23 cellular contexts compared by ENCODE assay signal in genomic region chr2:88853403-88853790, GRCh38.
A peak's percentile ranks its signal among the peaks of the same experiment; 100 is the strongest.
DNase-seq lines count a peak whose midpoint lies in the region; TF ChIP-seq lines count a peak whose summit lies in the region.
"Had no signal": no experiment of that assay in that cellular context is flagged by ENCODE, and none has a peak within 500 bp of the region (broad histone marks: within the 10 kb centered on the region; RNA-seq: fewer than 3 reads in every experiment).

No MANE protein-coding gene starts in this region.

- H4K20me1 ChIP-seq in BLaER1 (no peaks in the 10 kb centered on the region), SU-DHL-6 (ENCODE audit: low read depth, low read length) (no peaks in the 10 kb centered on the region)

- DNase-seq in trophoblast cell = peak; percentile 73 to 84
- no peak for DNase-seq in caudate nucleus (lab: John Stamatoyannopoulos, UW)
- no peak for DNase-seq in stimulated activated CD4-positive, alpha-beta T cell treated with anti-CD3 and anti-CD28 coated beads, Interleukin-4, amount 100 ng/mL, for 4 hours
- DNase-seq in ecto neural progenitor cell (ENCODE audit: low spot score) = no peak
- no peak for DNase-seq in NCI-H1694 (lab: John Stamatoyannopoulos, UW)
- DNase-seq: BE2C; CD4-positive, alpha-beta T cell; DND-41; MG63; NCI-H1048; NCI-H1417 treated with DMSO at 0.1 percent for 48 hours; NCI-H187 treated with DMSO at 0.1 percent for 48 hours; NCI-H2107; NCI-H446 treated with DMSO at 0.1 percent for 48 hours; NCI-H526 treated with DMSO at 0.1 percent for 48 hours; PC-9; RPMI8226; SHP77 treated with DMSO at 0.1 percent for 48 hours; SK-N-SH had no signal

- H4K12ac ChIP-seq in trophoblast cell (ENCODE audit: low read depth, low read length) = no peak overlapping the region

- H3K79me2 ChIP-seq in SU-DHL-6 (ENCODE audit: insufficient read depth, low read length) (peaks cover 22% of the 10 kb centered on the region; the same call in 1 of the 2 replicates), trophoblast cell (ENCODE audit: control insufficient read depth, insufficient read depth, low read length, poor library complexity) (no peaks in the 10 kb centered on the region)

- H3K4me1 Mint-ChIP-seq in IgD-negative memory B cell = peaks cover 52 to 65% (median 60%) of the 10 kb centered on the region in 3 donors

- TF ChIP-seq CTCF in SU-DHL-6 (IDR thresholded peaks at IDR 0.05; ENCODE audit: insufficient read depth, low read length, poor library complexity, severe bottlenecking) = no peak

- peaks cover 31% of the 10 kb centered on the region for H3K36me3 Mint-ChIP-seq in IgD-negative memory B cell

- H3K4me3 ChIP-seq in BLaER1 = no peak overlapping the region
- H3K4me3 ChIP-seq in SU-DHL-6 (ENCODE audit: insufficient read depth, low read length, poor library complexity, severe bottlenecking) = no peak overlapping the region
- no peak overlapping the region for H3K4me3 ChIP-seq in trophoblast cell (ENCODE audit: low read depth, low read length)
- H3K4me3 ChIP-seq: A549, MG63, PC-9 had no signal

- H3K4ac ChIP-seq in trophoblast cell (ENCODE audit: low read depth, low read length) = no peak overlapping the region

- H3K9ac ChIP-seq in BLaER1 (no peak overlapping the region), SU-DHL-6 (ENCODE audit: low read length) (peak overlapping the region; percentile 99), trophoblast cell (ENCODE audit: low read length) (no peak overlapping the region)
- H3K9ac ChIP-seq: SK-N-SH had no signal

- H3K27ac Mint-ChIP-seq in IgD-negative memory B cell = peak overlapping the region; percentile 96 to 99 (median 97)
- H3K27ac Mint-ChIP-seq: CD4-positive, alpha-beta T cell had no signal

- no peak overlapping the region for H3K14ac ChIP-seq in trophoblast cell (ENCODE audit: low read length)

- H3K9me2 ChIP-seq in SU-DHL-6 (replicated peaks; ENCODE audit: insufficient read depth, low read length) = no peaks in the 10 kb centered on the region
- H3K9me2 ChIP-seq: SK-N-SH had no signal

- H3K79me1 ChIP-seq in trophoblast cell (ENCODE audit: low read length) = no peaks in the 10 kb centered on the region

- no peak overlapping the region for H3K18ac ChIP-seq in trophoblast cell (ENCODE audit: low read length)

- H2AK5ac ChIP-seq in trophoblast cell (ENCODE audit: low read length) = no peak overlapping the region

- H4K91ac ChIP-seq in trophoblast cell (ENCODE audit: low read depth, low read length) = no peak overlapping the region

- H3K9me3 ChIP-seq in BLaER1 = no peaks in the 10 kb centered on the region
- H3K9me3 ChIP-seq in SU-DHL-6 (ENCODE audit: insufficient read depth, low read length) = no peaks in the 10 kb centered on the region
- H3K9me3 ChIP-seq in trophoblast cell (ENCODE audit: insufficient read depth, low read depth, low read length) = no peaks in the 10 kb centered on the region
- H3K9me3 ChIP-seq: A549, BE2C, MG63, SK-N-SH had no signal

- no peak overlapping the region for H2BK12ac ChIP-seq in trophoblast cell (ENCODE audit: low read length)

- H2AFZ ChIP-seq in SU-DHL-6 (ENCODE audit: low read depth, low read length, severe bottlenecking) (no peak overlapping the region), trophoblast cell (ENCODE audit: insufficient read depth, low read length, poor library complexity) (no peak overlapping the region)
- H2AFZ ChIP-seq: PC-9 had no signal

- H3K27ac ChIP-seq in BLaER1 = 0 out of 2 replicates have a peak overlapping the region, but pooled peaks have one; percentile 24
- H3K27ac ChIP-seq in SU-DHL-6 (ENCODE audit: low read depth, low read length) = peak overlapping the region; percentile 100
- no peak overlapping the region for H3K27ac ChIP-seq in trophoblast cell (ENCODE audit: low read depth, low read length)
- H3K27ac ChIP-seq in caudate nucleus (ENCODE audit: low read depth, low read length) = no peak overlapping the region
- H3K27ac ChIP-seq: A549, PC-9 had no signal

- no peak overlapping the region for H3K23ac ChIP-seq in trophoblast cell (ENCODE audit: low read length)

- H4K8ac ChIP-seq in trophoblast cell (ENCODE audit: low read depth, low read length) = no peak overlapping the region

- no peak overlapping the region for H2BK120ac ChIP-seq in trophoblast cell (ENCODE audit: insufficient read depth, low read length, poor library complexity)

- no peaks in the 10 kb centered on the region for H3K27me3 Mint-ChIP-seq in IgD-negative memory B cell

- WGBS in trophoblast cell (ENCODE audit: extremely low coverage, insufficient coverage, insufficient read length) = no CpG with 5 or more reads among the region's 2 CpGs

- H3K27me3 ChIP-seq in BLaER1 (no peaks in the 10 kb centered on the region), SU-DHL-6 (ENCODE audit: low read length) (no peaks in the 10 kb centered on the region), trophoblast cell (ENCODE audit: insufficient read depth, low read length) (no peaks in the 10 kb centered on the region)
- H3K27me3 ChIP-seq: BE2C had no signal

- H3K9me3 Mint-ChIP-seq in IgD-negative memory B cell = peaks cover 0 to 1% (median 0%) of the 10 kb centered on the region in 3 donors
- H3K9me3 Mint-ChIP-seq: CD4-positive, alpha-beta T cell had no signal

- H3K36me3 ChIP-seq in BLaER1 (peaks cover 5% of the 10 kb centered on the region; the same call in 1 of the 2 replicates), SU-DHL-6 (ENCODE audit: low read length) (peaks cover 11% of the 10 kb centered on the region), trophoblast cell (ENCODE audit: control insufficient read depth in 1 of 2, insufficient read depth in 2 of 2, low read length in 2 of 2) (no peaks in the 10 kb centered on the region)
- H3K36me3 ChIP-seq: BE2C, MG63 had no signal

- peaks cover 66% of the 10 kb centered on the region for H3K4me1 ChIP-seq in BLaER1
- peaks cover 2 to 3% of the 10 kb centered on the region in 2 experiments for H3K4me1 ChIP-seq in trophoblast cell (ENCODE audit: control insufficient read depth in 1 of 2, insufficient read depth in 2 of 2, low read length in 2 of 2)
- H3K4me1 ChIP-seq: A549, BE2C had no signal

- H3K4me3 Mint-ChIP-seq in IgD-negative memory B cell = peak overlapping the region in 2 of 4 donors; percentile 85 to 97
- H3K4me3 Mint-ChIP-seq: CD4-positive, alpha-beta T cell had no signal

- H3K4me2 ChIP-seq in BLaER1 (peak overlapping the region; percentile 40), SU-DHL-6 (ENCODE audit: low read depth, low read length, poor library complexity, severe bottlenecking) (peak overlapping the region; percentile 100), trophoblast cell (ENCODE audit: low read length) (no peak overlapping the region)
- H3K4me2 ChIP-seq: A549, PC-9, SK-N-SH had no signal

- no peak overlapping the region for H2BK5ac ChIP-seq in trophoblast cell (ENCODE audit: low read depth, low read length, poor library complexity)

- peaks cover 56% of the 10 kb centered on the region for H3F3A ChIP-seq in SU-DHL-6 (ENCODE audit: insufficient read depth)

Comparison
In these comparisons a context has a peak if more than half of its experiments do, and no peak if none do; other contexts are left out.
1. H3K27ac ChIP-seq: peak in BLaER1 (single experiment) and SU-DHL-6 (single experiment); none in trophoblast cell (single experiment) and caudate nucleus (single experiment).
2. DNase-seq: peak in trophoblast cell (2 of 2); none in caudate nucleus (0 of 61), stimulated activated CD4-positive, alpha-beta T cell treated with anti-CD3 and anti-CD28 coated beads, Interleukin-4, amount 100 ng/mL, for 4 hours (0 of 2), ecto neural progenitor cell (single experiment) and NCI-H1694 (single experiment).